8 cellular contexts compared by ENCODE assay signal in genomic region chr11:74634537-74634936, GRCh38. TPM values are rescaled to one million over a fixed set of nuclear protein-coding genes. Genes with fewer than 3 reads are reported as not detected.
DNase-seq lines count a peak whose midpoint lies in the region; ATAC-seq and TF ChIP-seq lines count a peak whose summit lies in the region.

No MANE protein-coding gene starts in this region.

- H3K27me3 ChIP-seq in OCI-LY3 (ENCODE audit: low read depth, low read length) (no peaks in the 10 kb centered on the region), psoas muscle (ENCODE audit: insufficient read depth in 3 of 3, low read length in 2 of 3) (no peaks in the 10 kb centered on the region)

- no peaks in the 10 kb centered on the region for H3K9me3 Mint-ChIP-seq in activated T-helper 1 cell treated with anti-CD3 and anti-CD28 coated beads, Interleukin-12 subunit alpha, Interleukin-12 subunit beta, Interleukin-2, Interleukin-4 antibody, amounts not matched to agents 30 ng/mL and 10 ng/mL and 1 ng/mL, durations not matched to agents 14 hours and 24 hours and 36 hours
- H3K9me3 Mint-ChIP-seq in immature natural killer cell = no peaks in the 10 kb centered on the region

- H3K4me1 Mint-ChIP-seq in activated T-helper 1 cell treated with anti-CD3 and anti-CD28 coated beads, Interleukin-12 subunit alpha, Interleukin-12 subunit beta, Interleukin-2, Interleukin-4 antibody, amounts not matched to agents 30 ng/mL and 10 ng/mL and 1 ng/mL, durations not matched to agents 14 hours and 24 hours and 36 hours (ENCODE audit: low read depth) = peaks cover 21% of the 10 kb centered on the region
- H3K4me1 Mint-ChIP-seq in immature natural killer cell = no peaks in the 10 kb centered on the region

- H3K4me3 ChIP-seq in OCI-LY3 (ENCODE audit: low read length) (no peak overlapping the region), psoas muscle (no peak overlapping the region)

- DNase-seq in fibroblast of peridontal ligament (ENCODE audit: extremely low read depth) (peak; percentile 27), psoas muscle (no peak), immature natural killer cell (no peak), medulla oblongata (ENCODE audit: extremely low spot score) (no peak)
- DNase-seq in activated T-helper 1 cell treated with anti-CD3 and anti-CD28 coated beads, Interleukin-12 subunit alpha, Interleukin-12 subunit beta, Interleukin-2, Interleukin-4 antibody, amounts not matched to agents 30 ng/mL and 10 ng/mL and 1 ng/mL, durations not matched to agents 14 hours and 24 hours and 36 hours (ENCODE audit: low spot score) = no peak

- peaks cover 62% of the 10 kb centered on the region for H3K36me3 Mint-ChIP-seq in activated T-helper 1 cell treated with anti-CD3 and anti-CD28 coated beads, Interleukin-12 subunit alpha, Interleukin-12 subunit beta, Interleukin-2, Interleukin-4 antibody, amounts not matched to agents 30 ng/mL and 10 ng/mL and 1 ng/mL, durations not matched to agents 14 hours and 24 hours and 36 hours (ENCODE audit: low read depth)
- H3K36me3 Mint-ChIP-seq in immature natural killer cell = peaks cover 22 to 63% (median 41%) of the 10 kb centered on the region in 3 donors

- intact Hi-C loops in psoas muscle (cut with DNase I) = loop anchor here (2.0 to 5.0 kb wide), 2 partner anchors 92 to 93 kb away; no protein-coding TSS in a partner anchor
- intact Hi-C loops in activated T-helper 1 cell treated with anti-CD3 and anti-CD28 coated beads, Interleukin-12 subunit alpha, Interleukin-12 subunit beta, Interleukin-2, Interleukin-4 antibody, amounts not matched to agents 30 ng/mL and 10 ng/mL and 1 ng/mL, durations not matched to agents 14 hours and 24 hours and 36 hours (cut with micrococcal nuclease) = no loop called here

- no peak overlapping the region for H3K9ac ChIP-seq in OCI-LY3 (ENCODE audit: low read length)

- 53 to 64% (median 57%) methylated on average over 4 of the region's 4 CpGs for WGBS in psoas muscle, 3 donors

- no peak overlapping the region for H3K4me3 Mint-ChIP-seq in activated T-helper 1 cell treated with anti-CD3 and anti-CD28 coated beads, Interleukin-12 subunit alpha, Interleukin-12 subunit beta, Interleukin-2, Interleukin-4 antibody, amounts not matched to agents 30 ng/mL and 10 ng/mL and 1 ng/mL, durations not matched to agents 14 hours and 24 hours and 36 hours
- no peak overlapping the region for H3K4me3 Mint-ChIP-seq in immature natural killer cell

- H3K27ac ChIP-seq in OCI-LY3 (ENCODE audit: low read length) (no peak overlapping the region), psoas muscle (no peak overlapping the region)

- no peak overlapping the region for H2AFZ ChIP-seq in OCI-LY3 (ENCODE audit: low read depth, low read length)

- TF ChIP-seq CTCF in GM12873 (IDR thresholded peaks at IDR 0.05; ENCODE audit: insufficient read depth, low read depth, low read length, missing control alignments) (peak; percentile 14), OCI-LY3 (IDR thresholded peaks at IDR 0.05; ENCODE audit: low read depth, low read length) (peak; percentile 59), psoas muscle (IDR thresholded peaks at IDR 0.05) (peak; percentile 43)

- H3K4me2 ChIP-seq in OCI-LY3 (ENCODE audit: low read length) = no peak overlapping the region

- H3K27me3 Mint-ChIP-seq in activated T-helper 1 cell treated with anti-CD3 and anti-CD28 coated beads, Interleukin-12 subunit alpha, Interleukin-12 subunit beta, Interleukin-2, Interleukin-4 antibody, amounts not matched to agents 30 ng/mL and 10 ng/mL and 1 ng/mL, durations not matched to agents 14 hours and 24 hours and 36 hours (ENCODE audit: insufficient read depth) = no peaks in the 10 kb centered on the region
- H3K27me3 Mint-ChIP-seq in immature natural killer cell (ENCODE audit: low read depth in 3 of 3) = no peaks in the 10 kb centered on the region

- H3K79me2 ChIP-seq in OCI-LY3 (ENCODE audit: low read length) = peaks cover 3% of the 10 kb centered on the region; the same call in 1 of the 2 replicates

- H3K9me3 ChIP-seq in OCI-LY3 (ENCODE audit: insufficient read depth, low read length) (no peaks in the 10 kb centered on the region), psoas muscle (no peaks in the 10 kb centered on the region)

- H3K36me3 ChIP-seq in OCI-LY3 (replicated peaks; ENCODE audit: low read depth, low read length) (peaks cover 58% of the 10 kb centered on the region), psoas muscle (ENCODE audit: insufficient read depth in 1 of 2, low read depth in 1 of 2) (peaks cover 3 to 13% of the 10 kb centered on the region in 2 donors)

- H3K27ac Mint-ChIP-seq in activated T-helper 1 cell treated with anti-CD3 and anti-CD28 coated beads, Interleukin-12 subunit alpha, Interleukin-12 subunit beta, Interleukin-2, Interleukin-4 antibody, amounts not matched to agents 30 ng/mL and 10 ng/mL and 1 ng/mL, durations not matched to agents 14 hours and 24 hours and 36 hours = no peak overlapping the region
- H3K27ac Mint-ChIP-seq in immature natural killer cell = no peak overlapping the region

- ATAC-seq in psoas muscle = peak; percentile 75 to 83 (median 82)
- ATAC-seq in GM18868 (IDR thresholded peaks at IDR 0.05; ENCODE audit: unreplicated experiment) = no peak

- H4K20me1 ChIP-seq in OCI-LY3 (ENCODE audit: insufficient read depth, low read length) = no peaks in the 10 kb centered on the region

- H3K4me1 ChIP-seq in OCI-LY3 (ENCODE audit: low read length) (peaks cover 42% of the 10 kb centered on the region), psoas muscle (peaks cover 4% of the 10 kb centered on the region)

RNA-seq across cellular contexts. Expression of gene POLD3, which starts 42.2 kb away (rescaled TPM):
- 10 to 100 TPM in 1 of 4 donors, 1 to 10 TPM in 3; 7.0 to 10.2 (median 7.4) TPM for total RNA-seq in psoas muscle
- polyA plus RNA-seq in psoas muscle = 1 to 10 TPM; 7.2 to 9.2 (median 8.8) TPM
- total RNA-seq in activated T-helper 1 cell treated with anti-CD3 and anti-CD28 coated beads, Interleukin-12 subunit alpha, Interleukin-12 subunit beta, Interleukin-2, Interleukin-4 antibody, amounts not matched to agents 30 ng/mL and 10 ng/mL and 1 ng/mL, durations not matched to agents 14 hours and 24 hours and 36 hours = 50.1 and 52.7 TPM in 2 replicates
- polyA plus RNA-seq in immature natural killer cell = 10 to 100 TPM; 10.5 to 20.7 (median 12.8) TPM
